16 cellular contexts compared by ENCODE assay signal in the genomic region with DNA sequence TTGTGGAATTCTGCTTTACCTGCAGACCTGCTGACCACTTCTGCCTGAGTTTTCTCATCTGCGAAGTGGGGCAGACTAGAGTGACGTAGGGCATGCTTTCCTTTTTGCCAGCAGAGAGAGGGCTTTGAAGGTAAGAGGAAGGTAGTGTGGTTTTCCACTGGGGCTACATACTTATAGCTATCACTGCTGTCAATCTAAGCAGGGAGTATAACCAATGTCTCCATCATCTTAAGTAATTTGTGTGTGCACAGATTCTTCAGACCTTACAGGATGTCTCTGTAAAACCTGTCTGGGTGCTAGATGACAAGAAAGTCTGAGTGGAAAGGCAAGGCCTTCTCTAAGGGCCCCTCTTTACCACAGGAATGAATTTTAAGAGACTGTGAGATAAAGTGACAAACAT.
DNase-seq lines count a peak whose midpoint lies in the region; ATAC-seq and TF ChIP-seq lines count a peak whose summit lies in the region.
"Had no signal": no experiment of that assay in that cellular context is flagged by ENCODE, and none has a peak within 500 bp of the region (broad histone marks: within the 10 kb centered on the region; RNA-seq: fewer than 3 reads in every experiment).

No MANE protein-coding gene starts in this region.

- no peaks in the 10 kb centered on the region for H3K27me3 ChIP-seq in left ventricle myocardium inferior (ENCODE audit: low read depth)

- DNase-seq in left ventricle myocardium inferior (no peak), Right ventricle myocardium superior (no peak), left lobe of liver (ENCODE audit: low spot score) (no peak)
- no peak for DNase-seq in activated CD8-positive, alpha-beta T cell treated with anti-CD3 and anti-CD28 coated beads for 36 hours
- peak; percentile 26 for DNase-seq in effector CD4-positive, alpha-beta T cell
- DNase-seq in T-helper 2 cell treated with Interferon-gamma antibody and Interleukin-4, amounts not matched to agents 5 μg/mL and 100 μg/mL, for 36 hours (ENCODE audit: low spot score), result no peak
- DNase-seq: ACHN, GF-D8, NCI-H146, NCI-H2107, NCI-H226, NCI-H526 had no signal

- H3K27ac ChIP-seq in left ventricle myocardium inferior (replicated peaks), result peak overlapping the region; percentile 87
- H3K27ac ChIP-seq: RWPE1 had no signal

- no peak for TF ChIP-seq CTCF in left ventricle myocardium inferior (IDR thresholded peaks at IDR 0.05; ENCODE audit: borderline replicate concordance)
- no peak for TF ChIP-seq CTCF in activated CD8-positive, alpha-beta T cell treated with anti-CD3 and anti-CD28 coated beads for 36 hours (IDR thresholded peaks at IDR 0.05)

- intact Hi-C loops in left ventricle myocardium inferior (cut with micrococcal nuclease) (no loop called here), Right ventricle myocardium superior (cut with DNase I) (no loop called here)
- intact Hi-C loops in activated CD8-positive, alpha-beta T cell treated with anti-CD3 and anti-CD28 coated beads for 36 hours (cut with micrococcal nuclease), result no loop called here

- ATAC-seq in Right ventricle myocardium superior (ENCODE audit: poor library complexity), result no peak
- ATAC-seq in activated CD8-positive, alpha-beta T cell treated with anti-CD3 and anti-CD28 coated beads for 36 hours, result peak; percentile 26
- ATAC-seq in HG03280 (IDR thresholded peaks at IDR 0.05; ENCODE audit: unreplicated experiment), result no peak
- ATAC-seq in left lobe of liver, result no peak
- ATAC-seq: GM23338 had no signal

- H3K4me3 ChIP-seq in left ventricle myocardium inferior, result no peak overlapping the region
- H3K4me3 ChIP-seq: GM23338 had no signal

- peaks cover 71% of the 10 kb centered on the region for H3K4me1 ChIP-seq in left ventricle myocardium inferior

- CTCF ChIA-PET in activated CD8-positive, alpha-beta T cell treated with anti-CD3 and anti-CD28 coated beads for 36 hours (lab: Charles Lee), result interaction anchor here (0.8 to 1.8 kb wide), 2 partner anchors 35 to 52 kb away, joined by 3 to 7 read pairs; no protein-coding TSS in a partner anchor

- POLR2A ChIA-PET in activated CD8-positive, alpha-beta T cell treated with anti-CD3 and anti-CD28 coated beads for 36 hours (lab: Charles Lee), result interaction anchor here (1.3 to 1.6 kb wide), 2 partner anchors 47 to 108 kb away, joined by 3 to 5 read pairs; no protein-coding TSS in a partner anchor

- H3K36me3 ChIP-seq in left ventricle myocardium inferior, result no peaks in the 10 kb centered on the region

- peaks cover 81% of the 10 kb centered on the region for H3K4me1 Mint-ChIP-seq in activated CD8-positive, alpha-beta T cell treated with anti-CD3 and anti-CD28 coated beads for 36 hours (ENCODE audit: low read depth)
- peaks cover 42% of the 10 kb centered on the region for H3K4me1 Mint-ChIP-seq in T-helper 2 cell treated with Interferon-gamma antibody and Interleukin-4, amounts not matched to agents 5 μg/mL and 100 μg/mL, for 36 hours (ENCODE audit: low read depth)
- H3K4me1 Mint-ChIP-seq: GM23338 had no signal

- peak overlapping the region; percentile 86 for H3K27ac Mint-ChIP-seq in activated CD8-positive, alpha-beta T cell treated with anti-CD3 and anti-CD28 coated beads for 36 hours
- no peak overlapping the region for H3K27ac Mint-ChIP-seq in T-helper 2 cell treated with Interferon-gamma antibody and Interleukin-4, amounts not matched to agents 5 μg/mL and 100 μg/mL, for 36 hours
- H3K27ac Mint-ChIP-seq: GM23338, IgD-negative memory B cell had no signal

- H3K9me3 Mint-ChIP-seq in activated CD8-positive, alpha-beta T cell treated with anti-CD3 and anti-CD28 coated beads for 36 hours, result peaks cover 28% of the 10 kb centered on the region
- peaks cover 22% of the 10 kb centered on the region for H3K9me3 Mint-ChIP-seq in T-helper 2 cell treated with Interferon-gamma antibody and Interleukin-4, amounts not matched to agents 5 μg/mL and 100 μg/mL, for 36 hours

- no peaks in the 10 kb centered on the region for H3K27me3 Mint-ChIP-seq in activated CD8-positive, alpha-beta T cell treated with anti-CD3 and anti-CD28 coated beads for 36 hours
- H3K27me3 Mint-ChIP-seq in T-helper 2 cell treated with Interferon-gamma antibody and Interleukin-4, amounts not matched to agents 5 μg/mL and 100 μg/mL, for 36 hours (ENCODE audit: low read depth), result no peaks in the 10 kb centered on the region
- H3K27me3 Mint-ChIP-seq: IgD-negative memory B cell had no signal

- H3K4me3 Mint-ChIP-seq in activated CD8-positive, alpha-beta T cell treated with anti-CD3 and anti-CD28 coated beads for 36 hours, result no peak overlapping the region
- H3K4me3 Mint-ChIP-seq in T-helper 2 cell treated with Interferon-gamma antibody and Interleukin-4, amounts not matched to agents 5 μg/mL and 100 μg/mL, for 36 hours, result no peak overlapping the region
- H3K4me3 Mint-ChIP-seq: GM23338, IgD-negative memory B cell had no signal

- H3K9me3 ChIP-seq in left ventricle myocardium inferior (replicated peaks), result peaks cover 10% of the 10 kb centered on the region

- H3K36me3 Mint-ChIP-seq in activated CD8-positive, alpha-beta T cell treated with anti-CD3 and anti-CD28 coated beads for 36 hours (ENCODE audit: low read depth), result peaks cover 25% of the 10 kb centered on the region
- H3K36me3 Mint-ChIP-seq in T-helper 2 cell treated with Interferon-gamma antibody and Interleukin-4, amounts not matched to agents 5 μg/mL and 100 μg/mL, for 36 hours (ENCODE audit: low read depth), result peaks cover 5% of the 10 kb centered on the region
